In genomic region chr2:37670378-37671012, GRCh38 we compare ENCODE assay signal across 8 cellular contexts. TPM values are rescaled to one million over a fixed set of nuclear protein-coding genes. Genes with fewer than 3 reads are reported as not detected.
DNase-seq lines count a peak whose midpoint lies in the region; ATAC-seq and TF ChIP-seq lines count a peak whose summit lies in the region.

No MANE protein-coding gene starts in this region.

- H3K27me3 ChIP-seq in body of pancreas (no peaks in the 10 kb centered on the region), right lobe of liver (no peaks in the 10 kb centered on the region), transverse colon (no peaks in the 10 kb centered on the region)

- no peaks in the 10 kb centered on the region for H3K9me3 Mint-ChIP-seq in activated CD4-positive, alpha-beta T cell treated with anti-CD3 and anti-CD28 coated beads, Interleukin-2, amount 10 ng/mL, durations not matched to agents 7 days and 5 days

- no peak for TF ChIP-seq POLR2A in body of pancreas (IDR thresholded peaks at IDR 0.05)
- no peak for TF ChIP-seq POLR2A in right lobe of liver (IDR thresholded peaks at IDR 0.05)
- TF ChIP-seq POLR2A in transverse colon (IDR thresholded peaks at IDR 0.05): no peak

- ATAC-seq in body of pancreas (no peak), right lobe of liver (no peak), HG03095 (IDR thresholded peaks at IDR 0.05; ENCODE audit: unreplicated experiment) (no peak)

- in situ Hi-C loops in transverse colon (cut with MboI; ENCODE audit: low pct_ligation_motif_present in 1 of 4, low pct_unique_long_range_greater_than_20kb in 1 of 4, low sequenced_read_pairs in 3 of 4): loop anchor here in 2 of 4 donors (10.0 to 25.0 kb wide), 2 partner anchors 256 to 258 kb away; no protein-coding TSS in a partner anchor

- peak overlapping the region; percentile 77 to 95 for H3K4me3 ChIP-seq in body of pancreas
- H3K4me3 ChIP-seq in right lobe of liver: peak overlapping the region; percentile 83 to 91 (median 87)
- H3K4me3 ChIP-seq in transverse colon: peak overlapping the region; percentile 68 to 94 (median 83)

- DNase-seq in activated CD4-positive, alpha-beta T cell treated with anti-CD3 and anti-CD28 coated beads, Interleukin-2, amount 10 ng/mL, durations not matched to agents 7 days and 5 days: no peak
- DNase-seq in activated CD4-positive, alpha-beta T cell treated with anti-CD3 and anti-CD28 coated beads, Interleukin-2, amount 50 U/mL, for 1 hour: no peak
- DNase-seq in body of pancreas (peak in 1 of 4 donors; percentile 24), right lobe of liver (no peak), transverse colon (no peak), NCI-H524 treated with DMSO at 0.1 percent for 48 hours (lab: John Stamatoyannopoulos, UW) (no peak)
- no peak for DNase-seq in stimulated activated CD4-positive, alpha-beta T cell treated with anti-CD3 and anti-CD28 coated beads, Interleukin-15, amount 100 ng/mL, for 24 hours

- H3K4me1 ChIP-seq in body of pancreas: peaks cover 28% of the 10 kb centered on the region
- peaks cover 0 to 10% (median 0%) of the 10 kb centered on the region in 4 donors for H3K4me1 ChIP-seq in right lobe of liver
- peaks cover 6 to 58% (median 23%) of the 10 kb centered on the region in 4 donors for H3K4me1 ChIP-seq in transverse colon

- peaks cover 54% of the 10 kb centered on the region for H3K4me1 Mint-ChIP-seq in activated CD4-positive, alpha-beta T cell treated with anti-CD3 and anti-CD28 coated beads, Interleukin-2, amount 10 ng/mL, durations not matched to agents 7 days and 5 days

- H3K27ac ChIP-seq in body of pancreas: peak overlapping the region in 3 of 4 donors; percentile 90 to 95 (median 94)
- H3K27ac ChIP-seq in right lobe of liver: peak overlapping the region; percentile 56 to 82 (median 82)
- peak overlapping the region; percentile 93 to 96 (median 94) for H3K27ac ChIP-seq in transverse colon

- H3K4me3 Mint-ChIP-seq in activated CD4-positive, alpha-beta T cell treated with anti-CD3 and anti-CD28 coated beads, Interleukin-2, amount 10 ng/mL, durations not matched to agents 7 days and 5 days: peak overlapping the region; percentile 95

- peak overlapping the region; percentile 89 for H3K27ac Mint-ChIP-seq in activated CD4-positive, alpha-beta T cell treated with anti-CD3 and anti-CD28 coated beads, Interleukin-2, amount 10 ng/mL, durations not matched to agents 7 days and 5 days

- H3K36me3 ChIP-seq in body of pancreas (replicated peaks in 1 of 2; ENCODE audit: insufficient read depth in 1 of 2, low read depth in 2 of 2) (no peaks in the 10 kb centered on the region), right lobe of liver (no peaks in the 10 kb centered on the region), transverse colon (no peaks in the 10 kb centered on the region)

- peaks cover 29% of the 10 kb centered on the region for H3K36me3 Mint-ChIP-seq in activated CD4-positive, alpha-beta T cell treated with anti-CD3 and anti-CD28 coated beads, Interleukin-2, amount 10 ng/mL, durations not matched to agents 7 days and 5 days (ENCODE audit: low read depth)

- POLR2A ChIA-PET in activated CD4-positive, alpha-beta T cell treated with anti-CD3 and anti-CD28 coated beads, Interleukin-2, amount 10 ng/mL, durations not matched to agents 7 days and 5 days (lab: Charles Lee): no interaction called here

- CTCF ChIA-PET in activated CD4-positive, alpha-beta T cell treated with anti-CD3 and anti-CD28 coated beads, Interleukin-2, amount 10 ng/mL, durations not matched to agents 7 days and 5 days (lab: Charles Lee): interaction anchor here (0.7 to 1.3 kb wide), 9 partner anchors 13 to 516 kb away, joined by 3 to 5 read pairs (median 3); no protein-coding TSS in a partner anchor

- WGBS in body of pancreas, 2 donors: 10 to 14% methylated on average over 12 of the region's 12 CpGs
- WGBS in right lobe of liver (ENCODE audit: insufficient coverage, low coverage, low lambda C conversion rate, missing lambda C conversion rate): 26% methylated on average over 12 of the region's 12 CpGs
- 8 to 11% methylated on average over 11 to 12 of the region's 12 CpGs for WGBS in transverse colon (ENCODE audit: low coverage in 1 of 2), 2 donors

- intact Hi-C loops in body of pancreas (cut with DNase I): no loop called here
- intact Hi-C loops in right lobe of liver (cut with DNase I): no loop called here
- intact Hi-C loops in transverse colon (cut with DNase I; ENCODE audit: low total_unique reads): loop anchor here (5.0 kb wide), 1 partner anchor 107 kb away; no protein-coding TSS in a partner anchor

- TF ChIP-seq CTCF in body of pancreas (IDR thresholded peaks at IDR 0.05) (no peak), right lobe of liver (IDR thresholded peaks at IDR 0.05) (no peak), transverse colon (IDR thresholded peaks at IDR 0.05) (no peak)

- TF ChIP-seq EP300 in transverse colon (IDR thresholded peaks at IDR 0.05; ENCODE audit: low read depth): no peak

- peaks cover 2% of the 10 kb centered on the region for H3K27me3 Mint-ChIP-seq in activated CD4-positive, alpha-beta T cell treated with anti-CD3 and anti-CD28 coated beads, Interleukin-2, amount 10 ng/mL, durations not matched to agents 7 days and 5 days

- H3K9me3 ChIP-seq in body of pancreas (no peaks in the 10 kb centered on the region), right lobe of liver (no peaks in the 10 kb centered on the region), transverse colon (no peaks in the 10 kb centered on the region)

RNA-seq across cellular contexts. Expression of gene CDC42EP3, which starts 0.9 kb away (rescaled TPM):
- 10 to 100 TPM; 28.2 to 39.8 TPM for total RNA-seq in activated CD4-positive, alpha-beta T cell treated with anti-CD3 and anti-CD28 coated beads, Interleukin-2, amount 10 ng/mL, durations not matched to agents 7 days and 5 days
- total RNA-seq in body of pancreas: 1 to 10 TPM; 5.3 to 7.8 TPM
- 1 to 10 TPM; 3.4 to 8.4 (median 6.0) TPM for total RNA-seq in right lobe of liver
- 100 to 1,000 TPM in 1 of 4 donors, 10 to 100 TPM in 3; 20.6 to 104 (median 31.8) TPM for total RNA-seq in transverse colon
